In genomic region chr6:133595076-133595868, GRCh38 we compare ENCODE assay signal across 18 cellular contexts.
DNase-seq lines count a peak whose midpoint lies in the region; ATAC-seq and TF ChIP-seq lines count a peak whose summit lies in the region.
"Had no signal": no experiment of that assay in that cellular context is flagged by ENCODE, and none has a peak within 500 bp of the region (broad histone marks: within the 10 kb centered on the region; RNA-seq: fewer than 3 reads in every experiment).

No MANE protein-coding gene starts in this region.

- peak; percentile 53; the same call in 2 of the 3 replicates for ATAC-seq in RWPE2 (ENCODE audit: low read depth)
- ATAC-seq: Right ventricle myocardium inferior had no signal

- H3K4me3 ChIP-seq in RWPE2 (ENCODE audit: severe bottlenecking) (no peak overlapping the region), uterus (no peak overlapping the region)
- H3K4me3 ChIP-seq: coronary artery, left ventricle myocardium inferior had no signal

- intact Hi-C loops in uterus (cut with DNase I; ENCODE audit: low total_unique reads) = no loop called here

- TF ChIP-seq CTCF in RWPE2 (IDR thresholded peaks at IDR 0.05; ENCODE audit: poor library complexity, severe bottlenecking) (no peak), uterus (IDR thresholded peaks at IDR 0.05) (no peak)

- no peak for TF ChIP-seq POLR2A in uterus (IDR thresholded peaks at IDR 0.05)

- H3K9me3 ChIP-seq in RWPE2 (ENCODE audit: severe bottlenecking) (no peaks in the 10 kb centered on the region), uterus (no peaks in the 10 kb centered on the region)
- H3K9me3 ChIP-seq: left ventricle myocardium inferior had no signal

- H3K27me3 ChIP-seq in RWPE2 (ENCODE audit: insufficient read depth, poor library complexity, severe bottlenecking) (no peaks in the 10 kb centered on the region), uterus (no peaks in the 10 kb centered on the region)
- H3K27me3 ChIP-seq: brain microvascular endothelial cell had no signal

- H3K4me1 ChIP-seq in RWPE2 (ENCODE audit: insufficient read depth, poor library complexity, severe bottlenecking) (peaks cover 39% of the 10 kb centered on the region), uterus (no peaks in the 10 kb centered on the region)
- H3K4me1 ChIP-seq: left ventricle myocardium inferior had no signal

- no peaks in the 10 kb centered on the region for H3K36me3 ChIP-seq in RWPE2 (ENCODE audit: low read depth)
- H3K36me3 ChIP-seq in uterus = no peaks in the 10 kb centered on the region
- H3K36me3 ChIP-seq: brain microvascular endothelial cell, left ventricle myocardium inferior had no signal

- DNase-seq in H4 (ENCODE audit: low spot score) (peak; percentile 48), RWPE2 (ENCODE audit: low spot score) (no peak), left kidney (ENCODE audit: low read depth, low spot score) (peak; percentile 88), uterus (no peak), NCI-H2107 treated with DMSO at 0.1 percent for 48 hours (lab: John Stamatoyannopoulos, UW; ENCODE audit: unreplicated experiment) (no peak), DMS79 (lab: John Stamatoyannopoulos, UW) (no peak), OCI-M2 (lab: John Stamatoyannopoulos, UW; ENCODE audit: unreplicated experiment) (no peak)
- DNase-seq: brain microvascular endothelial cell; left ventricle myocardium inferior; NCI-H2081; NCI-H510A; nucleus accumbens; retina; stimulated activated CD4-positive, alpha-beta T cell treated with anti-CD3 and anti-CD28 coated beads, Interleukin-15, amount 100 ng/mL, for 24 hours; SW 1271 had no signal

- H3K27ac ChIP-seq in RWPE2 (ENCODE audit: poor library complexity, severe bottlenecking) = peak overlapping the region; percentile 39
- peak overlapping the region; percentile 54 to 72 for H3K27ac ChIP-seq in uterus
- H3K27ac ChIP-seq: brain microvascular endothelial cell, coronary artery, HL-60, left ventricle myocardium inferior had no signal

Comparison
In these comparisons a context has a peak if more than half of its experiments do, and no peak if none do; other contexts are left out.
1. DNase-seq: peak in H4 (single experiment) and left kidney (single experiment); none in RWPE2 (single experiment), uterus (0 of 2), NCI-H2107 treated with DMSO at 0.1 percent for 48 hours (single experiment), DMS79 (single experiment) and OCI-M2 (single experiment).